ENCODE assay signal across 23 cellular contexts in the genomic region with DNA sequence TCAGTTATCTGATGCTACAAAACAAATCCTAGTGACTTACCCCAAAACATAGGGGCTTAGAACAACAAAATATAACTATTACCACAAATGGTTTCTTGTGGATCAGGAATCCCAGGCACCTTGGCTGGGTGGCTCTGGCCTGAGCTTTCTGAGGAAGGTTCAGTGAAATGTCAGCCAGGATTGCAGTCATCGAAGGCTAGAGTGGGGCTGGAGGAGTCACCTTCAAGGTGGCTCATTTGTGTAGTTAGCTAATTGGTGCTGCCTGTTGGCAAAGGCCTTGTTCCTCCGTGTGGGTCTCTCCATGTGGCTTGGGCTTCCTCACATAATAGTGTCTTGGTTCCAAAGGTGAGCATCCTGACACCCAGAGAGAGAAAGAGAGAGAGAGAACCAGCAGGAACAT. TPM values are rescaled to one million over a fixed set of nuclear protein-coding genes. Genes with fewer than 3 reads are reported as not detected.
A peak's percentile ranks its signal among the peaks of the same experiment; 100 is the strongest.
DNase-seq lines count a peak whose midpoint lies in the region; ATAC-seq and TF ChIP-seq lines count a peak whose summit lies in the region.
"Had no signal": no experiment of that assay in that cellular context is flagged by ENCODE, and none has a peak within 500 bp of the region (broad histone marks: within the 10 kb centered on the region; RNA-seq: fewer than 3 reads in every experiment).

No MANE protein-coding gene starts in this region.

- POLR2A ChIA-PET in CD8-positive, alpha-beta T cell (lab: Charles Lee) = no interaction called here

- H3K4me1 Mint-ChIP-seq in activated CD4-positive, alpha-beta T cell treated with anti-CD3 and anti-CD28 coated beads, Interleukin-2, amount 10 ng/mL, durations not matched to agents 24 days and 14 days = peaks cover 1% of the 10 kb centered on the region
- no peaks in the 10 kb centered on the region for H3K4me1 Mint-ChIP-seq in CD8-positive, alpha-beta T cell (ENCODE audit: low read depth)
- H3K4me1 Mint-ChIP-seq: CD4-positive, alpha-beta memory T cell; immature natural killer cell; stimulated activated naive CD8-positive, alpha-beta T cell treated with anti-CD3 and anti-CD28 coated beads, Interleukin-15, amount 100 ng/mL, for 72 hours had no signal

- 75 to 89% methylated on average over 2 of the region's 2 CpGs for WGBS in esophagus squamous epithelium, 2 donors
- 75 to 84% methylated on average over 2 of the region's 2 CpGs for WGBS in sigmoid colon, 2 donors

- TF ChIP-seq POLR2A in esophagus squamous epithelium (IDR thresholded peaks at IDR 0.05) (no peak), sigmoid colon (IDR thresholded peaks at IDR 0.05) (no peak)

- no peak overlapping the region for H3K27ac Mint-ChIP-seq in activated CD4-positive, alpha-beta T cell treated with anti-CD3 and anti-CD28 coated beads, Interleukin-2, amount 10 ng/mL, durations not matched to agents 24 days and 14 days
- no peak overlapping the region for H3K27ac Mint-ChIP-seq in CD8-positive, alpha-beta T cell
- H3K27ac Mint-ChIP-seq: CD4-positive, alpha-beta memory T cell; dendritic cell treated with granulocyte-macrophage colony-stimulating factor and Interleukin-4, amounts not matched to agents 40 ng/mL and 50 ng/mL, for 4 days; immature natural killer cell; stimulated activated naive CD8-positive, alpha-beta T cell treated with anti-CD3 and anti-CD28 coated beads, Interleukin-15, amount 100 ng/mL, for 72 hours; T-helper 2 cell treated with Interferon-gamma antibody and Interleukin-4, amounts not matched to agents 5 μg/mL and 100 μg/mL, for 36 hours had no signal

- no peak for TF ChIP-seq EP300 in sigmoid colon (IDR thresholded peaks at IDR 0.05)

- H3K27ac ChIP-seq in esophagus squamous epithelium (peak overlapping the region in 3 of 4 donors; percentile 27 to 67 (median 63)), sigmoid colon (peak overlapping the region; percentile 30 to 69 (median 54)), upper lobe of right lung (no peak overlapping the region)
- no peak overlapping the region for H3K27ac ChIP-seq in CD8-positive, alpha-beta T cell (ENCODE audit: low read depth, low read length)
- H3K27ac ChIP-seq: adrenal gland, lower lobe of right lung, WERI-Rb-1 had no signal

- TF ChIP-seq CTCF in esophagus squamous epithelium (IDR thresholded peaks at IDR 0.05) (no peak), sigmoid colon (IDR thresholded peaks at IDR 0.05) (no peak), upper lobe of right lung (IDR thresholded peaks at IDR 0.05) (no peak)
- no peak for TF ChIP-seq CTCF in CD8-positive, alpha-beta T cell (IDR thresholded peaks at IDR 0.05)

- peaks cover 1% of the 10 kb centered on the region for H3K27me3 Mint-ChIP-seq in activated CD4-positive, alpha-beta T cell treated with anti-CD3 and anti-CD28 coated beads, Interleukin-2, amount 10 ng/mL, durations not matched to agents 24 days and 14 days
- no peaks in the 10 kb centered on the region for H3K27me3 Mint-ChIP-seq in CD8-positive, alpha-beta T cell (ENCODE audit: low read depth)
- H3K27me3 Mint-ChIP-seq: stimulated activated naive CD8-positive, alpha-beta T cell treated with anti-CD3 and anti-CD28 coated beads, Interleukin-15, amount 100 ng/mL, for 72 hours had no signal

- H3K36me3 ChIP-seq in adipocyte (ENCODE audit: control insufficient read depth, insufficient read depth, low read length, severe bottlenecking) (no peaks in the 10 kb centered on the region), esophagus squamous epithelium (no peaks in the 10 kb centered on the region), sigmoid colon (no peaks in the 10 kb centered on the region), upper lobe of right lung (no peaks in the 10 kb centered on the region)
- H3K36me3 ChIP-seq in CD8-positive, alpha-beta T cell (ENCODE audit: insufficient read depth, low read length) = no peaks in the 10 kb centered on the region
- H3K36me3 ChIP-seq: adrenal gland, lower lobe of right lung, WERI-Rb-1 had no signal

- peaks cover 18% of the 10 kb centered on the region for H3K9me3 Mint-ChIP-seq in activated CD4-positive, alpha-beta T cell treated with anti-CD3 and anti-CD28 coated beads, Interleukin-2, amount 10 ng/mL, durations not matched to agents 24 days and 14 days
- H3K9me3 Mint-ChIP-seq in CD8-positive, alpha-beta T cell = peaks cover 22% of the 10 kb centered on the region

- H3K9ac ChIP-seq in adipocyte (ENCODE audit: low read length) = peak overlapping the region; percentile 82

- no peak for ATAC-seq in upper lobe of right lung
- ATAC-seq in CD8-positive, alpha-beta T cell = no peak
- ATAC-seq: HCT116; K562; lower lobe of right lung; SK-N-SH treated with all-trans-retinoic acid at 6 μM for 48 hours; stimulated activated naive CD8-positive, alpha-beta T cell treated with anti-CD3 and anti-CD28 coated beads, Interleukin-15, amount 100 ng/mL, for 72 hours had no signal

- H3K27me3 ChIP-seq in adipocyte (replicated peaks; ENCODE audit: control insufficient read depth, insufficient read depth, low read length) (no peaks in the 10 kb centered on the region), esophagus squamous epithelium (no peaks in the 10 kb centered on the region), sigmoid colon (no peaks in the 10 kb centered on the region), upper lobe of right lung (no peaks in the 10 kb centered on the region)
- no peaks in the 10 kb centered on the region for H3K27me3 ChIP-seq in CD8-positive, alpha-beta T cell (ENCODE audit: insufficient read depth, low read length)
- H3K27me3 ChIP-seq: adrenal gland had no signal

- H3K9me3 ChIP-seq in adipocyte (ENCODE audit: control insufficient read depth, low read length) (peaks cover 26% of the 10 kb centered on the region), esophagus squamous epithelium (peaks cover 0 to 22% (median 12%) of the 10 kb centered on the region in 3 donors), sigmoid colon (peaks cover 0 to 15% (median 11%) of the 10 kb centered on the region in 4 donors), upper lobe of right lung (peaks cover 11% of the 10 kb centered on the region)
- H3K9me3 ChIP-seq in CD8-positive, alpha-beta T cell (ENCODE audit: low read length) = peaks cover 5% of the 10 kb centered on the region

- intact Hi-C loops in esophagus squamous epithelium (cut with DNase I) (no loop called here), sigmoid colon (cut with DNase I) (no loop called here), upper lobe of right lung (cut with DNase I) (no loop called here)
- intact Hi-C loops in activated CD4-positive, alpha-beta T cell treated with anti-CD3 and anti-CD28 coated beads, Interleukin-2, amount 10 ng/mL, durations not matched to agents 24 days and 14 days (cut with micrococcal nuclease) = no loop called here
- intact Hi-C loops in CD8-positive, alpha-beta T cell (cut with DNase I, micrococcal nuclease) = no loop called here

- CTCF ChIA-PET in CD8-positive, alpha-beta T cell (lab: Charles Lee) = interaction anchor here (0.7 to 2.1 kb wide), 3 partner anchors 8 to 429 kb away, joined by 3 to 6 read pairs (median 3); no protein-coding TSS in a partner anchor

- H3K4me3 ChIP-seq in adipocyte (ENCODE audit: low read length) (no peak overlapping the region), esophagus squamous epithelium (no peak overlapping the region), sigmoid colon (no peak overlapping the region), upper lobe of right lung (no peak overlapping the region)
- H3K4me3 ChIP-seq in CD8-positive, alpha-beta T cell (ENCODE audit: low read depth, low read length) = no peak overlapping the region
- H3K4me3 ChIP-seq: adrenal gland, K562, lower lobe of right lung had no signal

- DNase-seq in adipocyte (ENCODE audit: low read depth) (no peak), esophagus squamous epithelium (lab: John Stamatoyannopoulos, UW) (no peak), sigmoid colon (no peak), upper lobe of right lung (peak; percentile 9)
- no peak for DNase-seq in activated CD4-positive, alpha-beta T cell treated with anti-CD3 and anti-CD28 coated beads, Interleukin-2, amount 50 U/mL, for 48 hours
- DNase-seq in activated CD4-positive, alpha-beta T cell treated with anti-CD3 and anti-CD28 coated beads, Interleukin-2, amount 10 ng/mL, durations not matched to agents 24 days and 14 days = no peak
- DNase-seq in CD8-positive, alpha-beta T cell = no peak
- DNase-seq: activated CD4-positive, alpha-beta T cell treated with anti-CD3 and anti-CD28 coated beads, Interleukin-2, amount 50 U/mL, for 4 hours; activated gamma-delta T cell; adrenal gland; CD4-positive, alpha-beta memory T cell; immature natural killer cell; lower lobe of right lung; NCI-H1436 treated with DMSO at 0.1 percent for 48 hours; NCI-H524 treated with DMSO at 0.1 percent for 48 hours; RPMI8226; stimulated activated naive CD8-positive, alpha-beta T cell treated with anti-CD3 and anti-CD28 coated beads, Interleukin-15, amount 100 ng/mL, for 72 hours; WERI-Rb-1 had no signal

- no peak overlapping the region for H3K4me3 Mint-ChIP-seq in activated CD4-positive, alpha-beta T cell treated with anti-CD3 and anti-CD28 coated beads, Interleukin-2, amount 10 ng/mL, durations not matched to agents 24 days and 14 days
- H3K4me3 Mint-ChIP-seq in CD8-positive, alpha-beta T cell = no peak overlapping the region
- H3K4me3 Mint-ChIP-seq: CD4-positive, alpha-beta memory T cell; dendritic cell treated with granulocyte-macrophage colony-stimulating factor and Interleukin-4, amounts not matched to agents 40 ng/mL and 50 ng/mL, for 4 days; immature natural killer cell; stimulated activated naive CD8-positive, alpha-beta T cell treated with anti-CD3 and anti-CD28 coated beads, Interleukin-15, amount 100 ng/mL, for 72 hours; T-helper 2 cell treated with Interferon-gamma antibody and Interleukin-4, amounts not matched to agents 5 μg/mL and 100 μg/mL, for 36 hours had no signal

- H3K4me1 ChIP-seq in adipocyte (ENCODE audit: control insufficient read depth, insufficient read depth, low read length) (peaks cover 33% of the 10 kb centered on the region), esophagus squamous epithelium (no peaks in the 10 kb centered on the region), sigmoid colon (peaks cover 0 to 12% (median 4%) of the 10 kb centered on the region in 4 donors), upper lobe of right lung (no peaks in the 10 kb centered on the region)
- no peaks in the 10 kb centered on the region for H3K4me1 ChIP-seq in CD8-positive, alpha-beta T cell (ENCODE audit: insufficient read depth, low read length)
- H3K4me1 ChIP-seq: adrenal gland, lower lobe of right lung had no signal

- H3K36me3 Mint-ChIP-seq in activated CD4-positive, alpha-beta T cell treated with anti-CD3 and anti-CD28 coated beads, Interleukin-2, amount 10 ng/mL, durations not matched to agents 24 days and 14 days (ENCODE audit: low read depth) = peaks cover 1% of the 10 kb centered on the region
- peaks cover 5% of the 10 kb centered on the region for H3K36me3 Mint-ChIP-seq in CD8-positive, alpha-beta T cell

RNA-seq across cellular contexts. Expression of gene COPS8, which starts 57.4 kb away (rescaled TPM):
- total RNA-seq in esophagus squamous epithelium (10 to 100 TPM; 26.9 to 69.0 (median 54.6) TPM), sigmoid colon (10 to 100 TPM; 59.1 to 95.6 (median 82.7) TPM), upper lobe of right lung (40.9 TPM)
- 10 to 100 TPM; 24.7 to 34.8 (median 28.9) TPM for polyA plus RNA-seq in sigmoid colon
- total RNA-seq in activated CD4-positive, alpha-beta T cell treated with anti-CD3 and anti-CD28 coated beads, Interleukin-2, amount 10 ng/mL, durations not matched to agents 24 days and 14 days = 60.1 and 67.5 TPM in 2 replicates
- 10 to 100 TPM; 53.2 to 56.3 TPM for total RNA-seq in CD8-positive, alpha-beta T cell

Comparison
In these comparisons a context has a peak if more than half of its experiments do, and no peak if none do; other contexts are left out.
1. H3K27ac ChIP-seq: peak in esophagus squamous epithelium (3 of 4) and sigmoid colon (4 of 4); none in upper lobe of right lung (single experiment) and CD8-positive, alpha-beta T cell (single experiment).